ENCODE assay signal across 1 cellular context in the genomic region with DNA sequence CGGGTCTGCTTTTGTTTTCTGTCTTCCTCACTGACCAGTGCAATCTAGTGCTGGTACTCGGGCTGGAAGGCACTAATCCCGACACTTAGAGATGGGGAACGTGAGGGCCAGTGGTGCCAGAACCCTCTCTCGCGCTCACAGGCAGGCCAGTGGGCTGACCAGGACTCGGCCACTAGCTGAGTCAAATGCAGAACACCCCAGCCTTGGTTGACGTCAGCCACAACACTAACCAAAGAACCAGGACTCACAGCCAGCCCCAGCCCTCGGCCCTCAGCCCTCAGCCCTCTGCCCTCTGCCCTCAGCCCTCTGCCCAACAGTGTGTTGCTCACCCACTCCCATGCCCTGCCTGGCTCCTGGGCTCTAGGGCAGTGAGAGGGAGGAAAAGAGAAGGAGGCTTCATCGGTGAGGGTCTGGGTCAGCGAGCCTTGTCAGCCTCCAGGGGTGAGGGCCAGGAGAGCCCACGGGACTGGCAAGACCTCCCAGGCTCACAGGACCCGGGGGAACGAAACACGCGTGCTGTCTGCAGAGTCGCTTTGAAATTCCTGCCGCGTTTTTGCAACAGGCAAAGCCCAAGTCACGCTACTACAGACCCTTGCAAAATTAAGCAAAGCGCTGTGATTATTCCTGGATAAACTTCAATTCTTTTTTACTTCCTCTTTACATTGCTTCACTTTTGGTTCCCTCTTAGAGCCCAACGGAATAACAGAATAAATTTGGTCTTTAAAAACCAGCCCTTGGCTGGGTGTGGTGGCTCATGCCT.
TF ChIP-seq lines count a peak whose summit lies in the region.

No MANE protein-coding gene starts in this region.

TF ChIP-seq in H1, 55 proteins besides CTCF, POLR2A, EP300 and RAD21 (continued from another document):
- no peak for TF ChIP-seq CTBP2 (IDR thresholded peaks at IDR 0.05; ENCODE audit: borderline replicate concordance, insufficient read depth, insufficient read length, low read length)
